ENCODE assay signal across 14 cellular contexts in genomic region chr1:35319988-35320713, GRCh38. TPM values are rescaled to one million over a fixed set of nuclear protein-coding genes. Genes with fewer than 3 reads are reported as not detected.
DNase-seq lines count a peak whose midpoint lies in the region; ATAC-seq and TF ChIP-seq lines count a peak whose summit lies in the region.
"Had no signal": no experiment of that assay in that cellular context is flagged by ENCODE, and none has a peak within 500 bp of the region (broad histone marks: within the 10 kb centered on the region; RNA-seq: fewer than 3 reads in every experiment).

No MANE protein-coding gene starts in this region.

- no peak overlapping the region for H3K4me3 ChIP-seq in upper lobe of right lung
- H3K4me3 ChIP-seq: tibial artery had no signal

- ATAC-seq in activated CD4-positive, alpha-beta T cell treated with anti-CD3 and anti-CD28 coated beads for 36 hours: no peak
- ATAC-seq in upper lobe of right lung (peak; percentile 54), natural killer cell (no peak)
- ATAC-seq: HCT116 had no signal

- H3K36me3 ChIP-seq in upper lobe of right lung: no peaks in the 10 kb centered on the region
- H3K36me3 ChIP-seq: neutrophil, tibial artery had no signal

- H3K27ac ChIP-seq in upper lobe of right lung: no peak overlapping the region
- H3K27ac ChIP-seq: neutrophil, tibial artery had no signal

- no peaks in the 10 kb centered on the region for H3K9me3 ChIP-seq in upper lobe of right lung
- H3K9me3 ChIP-seq: neutrophil, tibial artery had no signal

- H3K27ac Mint-ChIP-seq in activated CD4-positive, alpha-beta T cell treated with anti-CD3 and anti-CD28 coated beads, Interleukin-2, amount 10 ng/mL, durations not matched to agents 24 days and 14 days: no peak overlapping the region
- H3K27ac Mint-ChIP-seq in activated CD4-positive, alpha-beta T cell treated with anti-CD3 and anti-CD28 coated beads for 36 hours: no peak overlapping the region
- H3K27ac Mint-ChIP-seq in endothelial cell (ENCODE audit: unreplicated experiment): peak overlapping the region; percentile 92
- H3K27ac Mint-ChIP-seq in natural killer cell: no peak overlapping the region

- DNase-seq in activated CD4-positive, alpha-beta T cell treated with anti-CD3 and anti-CD28 coated beads, Interleukin-2, amount 10 ng/mL, durations not matched to agents 24 days and 14 days: peak; percentile 48
- no peak for DNase-seq in activated CD4-positive, alpha-beta T cell treated with anti-CD3 and anti-CD28 coated beads for 36 hours
- no peak for DNase-seq in endothelial cell (ENCODE audit: low spot score)
- peak; percentile 29 for DNase-seq in iris pigment epithelial cell (ENCODE audit: low read depth)
- DNase-seq in upper lobe of right lung: no peak
- DNase-seq in putamen (ENCODE audit: low spot score): no peak
- DNase-seq in SKM-1 treated with dmso at 0.1 percent for 144 hours (lab: John Stamatoyannopoulos, UW; ENCODE audit: unreplicated experiment): no peak
- no peak for DNase-seq in natural killer cell
- DNase-seq: activated T-cell treated with anti-CD3 and anti-CD28 coated beads for 4 hours; COR-L47; effector CD4-positive, alpha-beta T cell; tibial artery had no signal

- POLR2A ChIA-PET in activated CD4-positive, alpha-beta T cell treated with anti-CD3 and anti-CD28 coated beads for 36 hours (lab: Charles Lee): no interaction called here

- peaks cover 12% of the 10 kb centered on the region for H3K4me1 ChIP-seq in upper lobe of right lung

- H3K27me3 ChIP-seq in upper lobe of right lung: no peaks in the 10 kb centered on the region
- H3K27me3 ChIP-seq: neutrophil, tibial artery had no signal

- intact Hi-C loops in activated CD4-positive, alpha-beta T cell treated with anti-CD3 and anti-CD28 coated beads, Interleukin-2, amount 10 ng/mL, durations not matched to agents 24 days and 14 days (cut with micrococcal nuclease): no loop called here
- intact Hi-C loops in activated CD4-positive, alpha-beta T cell treated with anti-CD3 and anti-CD28 coated beads for 36 hours (cut with DNase I, micrococcal nuclease): no loop called here
- intact Hi-C loops in upper lobe of right lung (cut with DNase I): no loop called here
- intact Hi-C loops in natural killer cell (cut with micrococcal nuclease): no loop called here

- H3K27me3 Mint-ChIP-seq in activated CD4-positive, alpha-beta T cell treated with anti-CD3 and anti-CD28 coated beads, Interleukin-2, amount 10 ng/mL, durations not matched to agents 24 days and 14 days: no peaks in the 10 kb centered on the region
- no peaks in the 10 kb centered on the region for H3K27me3 Mint-ChIP-seq in activated CD4-positive, alpha-beta T cell treated with anti-CD3 and anti-CD28 coated beads for 36 hours
- H3K27me3 Mint-ChIP-seq in endothelial cell (ENCODE audit: unreplicated experiment) (no peaks in the 10 kb centered on the region), natural killer cell (ENCODE audit: low read depth in 2 of 2) (no peaks in the 10 kb centered on the region)

- H3K4me1 Mint-ChIP-seq in activated CD4-positive, alpha-beta T cell treated with anti-CD3 and anti-CD28 coated beads, Interleukin-2, amount 10 ng/mL, durations not matched to agents 24 days and 14 days: peaks cover 2% of the 10 kb centered on the region
- peaks cover 17% of the 10 kb centered on the region for H3K4me1 Mint-ChIP-seq in activated CD4-positive, alpha-beta T cell treated with anti-CD3 and anti-CD28 coated beads for 36 hours
- H3K4me1 Mint-ChIP-seq in endothelial cell (ENCODE audit: unreplicated experiment): peaks cover 17% of the 10 kb centered on the region
- H3K4me1 Mint-ChIP-seq in natural killer cell: peaks cover 22 to 26% of the 10 kb centered on the region in 2 donors

- H3K9me3 Mint-ChIP-seq in activated CD4-positive, alpha-beta T cell treated with anti-CD3 and anti-CD28 coated beads, Interleukin-2, amount 10 ng/mL, durations not matched to agents 24 days and 14 days: no peaks in the 10 kb centered on the region
- peaks cover 1% of the 10 kb centered on the region for H3K9me3 Mint-ChIP-seq in activated CD4-positive, alpha-beta T cell treated with anti-CD3 and anti-CD28 coated beads for 36 hours (ENCODE audit: low read depth)
- H3K9me3 Mint-ChIP-seq in endothelial cell (ENCODE audit: unreplicated experiment) (no peaks in the 10 kb centered on the region), natural killer cell (no peaks in the 10 kb centered on the region)

- no peak overlapping the region for H3K4me3 Mint-ChIP-seq in activated CD4-positive, alpha-beta T cell treated with anti-CD3 and anti-CD28 coated beads, Interleukin-2, amount 10 ng/mL, durations not matched to agents 24 days and 14 days
- no peak overlapping the region for H3K4me3 Mint-ChIP-seq in activated CD4-positive, alpha-beta T cell treated with anti-CD3 and anti-CD28 coated beads for 36 hours
- H3K4me3 Mint-ChIP-seq in endothelial cell (ENCODE audit: unreplicated experiment): no peak overlapping the region
- no peak overlapping the region for H3K4me3 Mint-ChIP-seq in natural killer cell

- CTCF ChIA-PET in activated CD4-positive, alpha-beta T cell treated with anti-CD3 and anti-CD28 coated beads for 36 hours (lab: Charles Lee): no interaction called here

- no peak for TF ChIP-seq CTCF in endothelial cell (IDR thresholded peaks at IDR 0.05; ENCODE audit: unreplicated experiment)
- TF ChIP-seq CTCF in upper lobe of right lung (IDR thresholded peaks at IDR 0.05): no peak
- no peak for TF ChIP-seq CTCF in natural killer cell (IDR thresholded peaks at IDR 0.05)

- peaks cover 5% of the 10 kb centered on the region for H3K36me3 Mint-ChIP-seq in activated CD4-positive, alpha-beta T cell treated with anti-CD3 and anti-CD28 coated beads, Interleukin-2, amount 10 ng/mL, durations not matched to agents 24 days and 14 days (ENCODE audit: low read depth)
- peaks cover 4% of the 10 kb centered on the region for H3K36me3 Mint-ChIP-seq in activated CD4-positive, alpha-beta T cell treated with anti-CD3 and anti-CD28 coated beads for 36 hours (ENCODE audit: low read depth)
- H3K36me3 Mint-ChIP-seq in endothelial cell (ENCODE audit: low read depth, unreplicated experiment): peaks cover 19% of the 10 kb centered on the region
- H3K36me3 Mint-ChIP-seq in natural killer cell: no peaks in the 10 kb centered on the region

RNA-seq across cellular contexts. Expression of gene ZMYM4, which starts 51.6 kb away (rescaled TPM):
- total RNA-seq in activated CD4-positive, alpha-beta T cell treated with anti-CD3 and anti-CD28 coated beads, Interleukin-2, amount 10 ng/mL, durations not matched to agents 24 days and 14 days: 25.6 and 31.0 TPM in 2 replicates
- 10 to 100 TPM; 27.8 to 31.6 TPM for total RNA-seq in activated CD4-positive, alpha-beta T cell treated with anti-CD3 and anti-CD28 coated beads for 36 hours
- 102 TPM for total RNA-seq in endothelial cell (ENCODE audit: unreplicated experiment)
- total RNA-seq in upper lobe of right lung: 48.1 TPM
- total RNA-seq in natural killer cell: 10 to 100 TPM; 41.0 to 48.0 (median 45.8) TPM

Comparison
In these comparisons a context has a peak if more than half of its experiments do, and no peak if none do; other contexts are left out.
1. DNase-seq: peak in activated CD4-positive, alpha-beta T cell treated with anti-CD3 and anti-CD28 coated beads, Interleukin-2, amount 10 ng/mL, durations not matched to agents 24 days and 14 days (single experiment) and iris pigment epithelial cell (single experiment); none in activated CD4-positive, alpha-beta T cell treated with anti-CD3 and anti-CD28 coated beads for 36 hours (single experiment), endothelial cell (single experiment), upper lobe of right lung (single experiment), putamen (single experiment), SKM-1 treated with dmso at 0.1 percent for 144 hours (single experiment) and natural killer cell (single experiment).